ENCODE assay signal across 1 cellular context in genomic region chr10:49760789-49761188, GRCh38.
TF ChIP-seq lines count a peak whose summit lies in the region.

No MANE protein-coding gene starts in this region.

TF ChIP-seq in SK-N-SH treated with all-trans-retinoic acid at 6 μM for 48 hours, 23 proteins besides CTCF, POLR2A, EP300 and RAD21 (continued from another document):
- TF ChIP-seq, protein P1, sequence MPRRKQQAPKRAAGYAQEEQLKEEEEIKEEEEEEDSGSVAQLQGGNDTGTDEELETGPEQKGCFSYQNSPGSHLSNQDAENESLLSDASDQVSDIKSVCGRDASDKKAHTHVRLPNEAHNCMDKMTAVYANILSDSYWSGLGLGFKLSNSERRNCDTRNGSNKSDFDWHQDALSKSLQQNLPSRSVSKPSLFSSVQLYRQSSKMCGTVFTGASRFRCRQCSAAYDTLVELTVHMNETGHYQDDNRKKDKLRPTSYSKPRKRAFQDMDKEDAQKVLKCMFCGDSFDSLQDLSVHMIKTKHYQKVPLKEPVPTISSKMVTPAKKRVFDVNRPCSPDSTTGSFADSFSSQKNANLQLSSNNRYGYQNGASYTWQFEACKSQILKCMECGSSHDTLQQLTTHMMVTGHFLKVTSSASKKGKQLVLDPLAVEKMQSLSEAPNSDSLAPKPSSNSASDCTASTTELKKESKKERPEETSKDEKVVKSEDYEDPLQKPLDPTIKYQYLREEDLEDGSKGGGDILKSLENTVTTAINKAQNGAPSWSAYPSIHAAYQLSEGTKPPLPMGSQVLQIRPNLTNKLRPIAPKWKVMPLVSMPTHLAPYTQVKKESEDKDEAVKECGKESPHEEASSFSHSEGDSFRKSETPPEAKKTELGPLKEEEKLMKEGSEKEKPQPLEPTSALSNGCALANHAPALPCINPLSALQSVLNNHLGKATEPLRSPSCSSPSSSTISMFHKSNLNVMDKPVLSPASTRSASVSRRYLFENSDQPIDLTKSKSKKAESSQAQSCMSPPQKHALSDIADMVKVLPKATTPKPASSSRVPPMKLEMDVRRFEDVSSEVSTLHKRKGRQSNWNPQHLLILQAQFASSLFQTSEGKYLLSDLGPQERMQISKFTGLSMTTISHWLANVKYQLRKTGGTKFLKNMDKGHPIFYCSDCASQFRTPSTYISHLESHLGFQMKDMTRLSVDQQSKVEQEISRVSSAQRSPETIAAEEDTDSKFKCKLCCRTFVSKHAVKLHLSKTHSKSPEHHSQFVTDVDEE (CRISPR knock-in tag; IDR thresholded peaks at IDR 0.05) = no peak
- TF ChIP-seq PPARA (CRISPR knock-in tag; IDR thresholded peaks at IDR 0.05; ENCODE audit: borderline replicate concordance) = no peak
- TF ChIP-seq ZNF70 (CRISPR knock-in tag; IDR thresholded peaks at IDR 0.05) = no peak
- no peak for TF ChIP-seq RARB (CRISPR knock-in tag; IDR thresholded peaks at IDR 0.05)
- TF ChIP-seq SNAI2 (CRISPR knock-in tag; IDR thresholded peaks at IDR 0.05) = no peak
- TF ChIP-seq CREB5 (CRISPR knock-in tag; IDR thresholded peaks at IDR 0.05; ENCODE audit: low read depth) = no peak
- no peak for TF ChIP-seq ZNF8 (CRISPR knock-in tag; IDR thresholded peaks at IDR 0.05)
- TF ChIP-seq BACH2 (CRISPR knock-in tag; IDR thresholded peaks at IDR 0.05; ENCODE audit: borderline replicate concordance) = no peak
